In the genomic region with DNA sequence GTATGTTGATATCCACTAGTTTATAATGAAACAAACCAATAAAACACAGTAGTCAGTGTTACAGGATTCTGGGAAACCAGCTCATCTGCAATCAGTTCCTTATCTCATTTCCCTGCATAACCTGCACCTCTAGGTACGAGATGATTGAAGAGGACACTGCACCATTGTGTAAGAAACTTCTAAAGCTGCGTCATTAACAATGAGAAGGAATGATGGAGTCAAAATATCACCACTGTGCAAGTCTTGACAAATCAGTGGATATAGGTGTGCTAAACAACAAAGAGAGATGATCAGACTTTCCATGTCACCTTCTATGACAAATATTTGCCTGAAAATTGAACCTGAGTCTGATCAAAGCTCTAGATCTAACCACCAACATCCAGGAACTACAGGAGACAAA, we compare ENCODE assay signal across 24 cellular contexts.
"Had no signal": no experiment of that assay in that cellular context is flagged by ENCODE, and none has a peak within 500 bp of the region (broad histone marks: within the 10 kb centered on the region; RNA-seq: fewer than 3 reads in every experiment).

No MANE protein-coding gene starts in this region.

- H3K9me3 ChIP-seq: prostate gland, testis had no signal

- H3K4me1 Mint-ChIP-seq: endodermal cell; naive thymus-derived CD4-positive, alpha-beta T cell; nephron; stimulated activated memory B cell treated with anti-CD40 and anti-IgM and Interleukin-4, amounts not matched to agents 10 μg/mL and 1 μg/mL and 100 μg/mL, for 72 hours had no signal

- H3K4me3 Mint-ChIP-seq: endodermal cell; naive thymus-derived CD4-positive, alpha-beta T cell; nephron; stimulated activated memory B cell treated with anti-CD40 and anti-IgM and Interleukin-4, amounts not matched to agents 10 μg/mL and 1 μg/mL and 100 μg/mL, for 72 hours; type B pancreatic cell had no signal

- ATAC-seq: left cardiac atrium; left lung; naive thymus-derived CD4-positive, alpha-beta T cell; stimulated activated memory B cell treated with anti-CD40 and anti-IgM and Interleukin-4, amounts not matched to agents 10 μg/mL and 1 μg/mL and 100 μg/mL, for 72 hours; stimulated activated naive CD8-positive, alpha-beta T cell treated with anti-CD3 and anti-CD28 coated beads, Interleukin-15, Interleukin-2, amounts not matched to agents 100 U/mL and 50 U/mL, for 24 hours had no signal

- H3K27me3 ChIP-seq: dorsolateral prefrontal cortex, esophagus squamous epithelium, left lung, right atrium auricular region, sigmoid colon, spleen, testis, tibial artery had no signal

- H3K27ac ChIP-seq: dorsolateral prefrontal cortex, esophagus squamous epithelium, left lung, prostate gland, right atrium auricular region, sigmoid colon, spleen, testis, tibial artery had no signal

- H3K36me3 Mint-ChIP-seq: type B pancreatic cell had no signal

- H3K4me3 ChIP-seq: dorsolateral prefrontal cortex, esophagus squamous epithelium, left lung, prostate gland, right atrium auricular region, sigmoid colon, spleen, testis, tibial artery had no signal

- H3K27me3 Mint-ChIP-seq: type B pancreatic cell had no signal

- H3K27ac Mint-ChIP-seq: endodermal cell; naive thymus-derived CD4-positive, alpha-beta T cell; nephron; stimulated activated memory B cell treated with anti-CD40 and anti-IgM and Interleukin-4, amounts not matched to agents 10 μg/mL and 1 μg/mL and 100 μg/mL, for 72 hours; type B pancreatic cell had no signal

- H3K9me3 Mint-ChIP-seq: type B pancreatic cell had no signal

- DNase-seq: dorsolateral prefrontal cortex; effector CD4-positive, alpha-beta T cell; endodermal cell; erythroblast; esophagus squamous epithelium; head of caudate nucleus; left cardiac atrium; left lung; mesendoderm; midbrain; naive thymus-derived CD4-positive, alpha-beta T cell; nucleus accumbens; sigmoid colon; spleen; stimulated activated CD4-positive, alpha-beta T cell treated with anti-CD3 and anti-CD28 coated beads, Interleukin-4, amount 100 ng/mL, for 4 hours; stimulated activated naive CD8-positive, alpha-beta T cell treated with anti-CD3 and anti-CD28 coated beads, Interleukin-15, Interleukin-2, amounts not matched to agents 100 U/mL and 50 U/mL, for 24 hours; substantia nigra; testis; tibial artery had no signal

- H3K4me1 ChIP-seq: esophagus squamous epithelium, left lung, prostate gland, right atrium auricular region, spleen, testis, tibial artery had no signal

- H3K36me3 ChIP-seq: esophagus squamous epithelium, left lung, prostate gland, right atrium auricular region, sigmoid colon, spleen, tibial artery had no signal
